Comparison of ENCODE assay signal across 24 cellular contexts in the genomic region with DNA sequence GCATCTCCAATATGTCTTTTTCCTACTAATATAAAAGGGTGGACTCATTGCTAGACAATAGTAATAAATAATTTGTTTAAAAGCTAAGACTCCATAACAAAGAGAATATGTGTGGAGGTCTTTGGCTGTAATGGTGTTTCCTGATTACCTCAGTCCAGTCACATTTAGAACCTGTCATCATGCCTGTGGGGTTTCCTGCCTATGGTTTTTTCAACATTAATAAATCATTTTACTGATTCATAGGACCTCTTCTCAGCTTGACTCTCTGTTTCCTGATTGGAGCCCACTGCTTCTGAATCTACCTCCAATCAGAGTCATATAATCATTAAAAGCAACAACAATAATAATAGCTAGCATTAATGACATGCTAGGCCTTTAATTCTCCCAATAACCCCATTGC.
"Had no signal": no experiment of that assay in that cellular context is flagged by ENCODE, and none has a peak within 500 bp of the region (broad histone marks: within the 10 kb centered on the region; RNA-seq: fewer than 3 reads in every experiment).

No MANE protein-coding gene starts in this region.

- DNase-seq: effector CD4-positive, alpha-beta T cell; endodermal cell; gastrocnemius medialis; glutamatergic neuron; kidney; mucosa of descending colon; naive thymus-derived CD8-positive, alpha-beta T cell; psoas muscle; retina; right lobe of liver; spleen; stimulated activated CD4-positive, alpha-beta T cell treated with anti-CD3 and anti-CD28 coated beads, Interleukin-15, amount 100 ng/mL, for 24 hours; stimulated activated CD4-positive, alpha-beta T cell treated with anti-CD3 and anti-CD28 coated beads, Interleukin-1b, Interleukin-23, amount 100 ng/mL, for 48 hours; stimulated activated CD4-positive, alpha-beta T cell treated with anti-CD3 and anti-CD28 coated beads, Interleukin-4, amount 100 ng/mL, for 24 hours; stimulated activated naive B cell treated with anti-CD40 and anti-IgM and Interleukin-4, amounts not matched to agents 10 μg/mL and 1 μg/mL and 100 μg/mL, for 72 hours; stimulated activated naive CD8-positive, alpha-beta T cell treated with anti-CD3 and anti-CD28 coated beads, Interleukin-15, amount 100 ng/mL, for 72 hours; testis; upper lobe of right lung had no signal

- H3K4me3 ChIP-seq: gastrocnemius medialis, hepatocyte, mucosa of descending colon, psoas muscle, right lobe of liver, spleen, testis, tibial nerve, upper lobe of right lung, vagina had no signal

- H3K9me3 ChIP-seq: gastrocnemius medialis, mucosa of descending colon, neutrophil, psoas muscle, right lobe of liver, spleen, testis, tibial nerve, upper lobe of right lung, vagina had no signal

- H3K36me3 ChIP-seq: gastrocnemius medialis, neutrophil, right lobe of liver, spleen, tibial nerve, upper lobe of right lung, vagina had no signal

- H3K27ac ChIP-seq: gastrocnemius medialis, hepatocyte, neutrophil, psoas muscle, right lobe of liver, spleen, testis, tibial nerve, upper lobe of right lung, vagina had no signal

- H3K4me1 ChIP-seq: gastrocnemius medialis, psoas muscle, testis, upper lobe of right lung had no signal

- ATAC-seq: esophagus mucosa; gastrocnemius medialis; mucosa of descending colon; naive thymus-derived CD8-positive, alpha-beta T cell; psoas muscle; right lobe of liver; stimulated activated naive B cell treated with anti-CD40 and anti-IgM and Interleukin-4, amounts not matched to agents 10 μg/mL and 1 μg/mL and 100 μg/mL, for 72 hours; stimulated activated naive CD8-positive, alpha-beta T cell treated with anti-CD3 and anti-CD28 coated beads, Interleukin-15, amount 100 ng/mL, for 72 hours; upper lobe of right lung had no signal

- H3K27me3 ChIP-seq: gastrocnemius medialis, hepatocyte, neutrophil, right lobe of liver, spleen, testis, tibial nerve, upper lobe of right lung, vagina had no signal

- FAIRE-seq: colon had no signal
